ENCODE assay signal across 10 cellular contexts in genomic region chr6:119445666-119446622, GRCh38.
DNase-seq lines count a peak whose midpoint lies in the region; ATAC-seq and TF ChIP-seq lines count a peak whose summit lies in the region.
"Had no signal": no experiment of that assay in that cellular context is flagged by ENCODE, and none has a peak within 500 bp of the region (broad histone marks: within the 10 kb centered on the region; RNA-seq: fewer than 3 reads in every experiment).

No MANE protein-coding gene starts in this region.

- no peak for TF ChIP-seq CTCF in BE2C (IDR thresholded peaks at IDR 0.05; ENCODE audit: low read depth, low read length)

- peaks cover 20% of the 10 kb centered on the region for H3K4me1 Mint-ChIP-seq in activated naive CD8-positive, alpha-beta T cell treated with anti-CD3 and anti-CD28 coated beads for 36 hours

- no peaks in the 10 kb centered on the region for H3K4me1 ChIP-seq in BE2C

- no peak overlapping the region for H3K4me3 Mint-ChIP-seq in activated naive CD8-positive, alpha-beta T cell treated with anti-CD3 and anti-CD28 coated beads for 36 hours

- no peaks in the 10 kb centered on the region for H3K36me3 ChIP-seq in BE2C
- H3K36me3 ChIP-seq: cardiac muscle cell had no signal

- peak overlapping the region; percentile 2 for H3K27ac Mint-ChIP-seq in activated naive CD8-positive, alpha-beta T cell treated with anti-CD3 and anti-CD28 coated beads for 36 hours

- no peaks in the 10 kb centered on the region for H3K27me3 ChIP-seq in BE2C
- H3K27me3 ChIP-seq: cardiac muscle cell had no signal

- ATAC-seq in HG02642 (IDR thresholded peaks at IDR 0.05; ENCODE audit: poor library complexity, unreplicated experiment) (peak; percentile 23), GM18520 (IDR thresholded peaks at IDR 0.05; ENCODE audit: unreplicated experiment) (no peak)

- H3K27me3 Mint-ChIP-seq in activated naive CD8-positive, alpha-beta T cell treated with anti-CD3 and anti-CD28 coated beads for 36 hours: no peaks in the 10 kb centered on the region

- DNase-seq in AG08395 (ENCODE audit: low spot score): peak; percentile 45
- no peak for DNase-seq in activated naive CD8-positive, alpha-beta T cell treated with anti-CD3 and anti-CD28 coated beads for 36 hours
- DNase-seq in kidney tubule cell (ENCODE audit: low spot score): peak; percentile 60
- DNase-seq in T-helper 9 cell: no peak
- DNase-seq in BE2C: no peak
- DNase-seq in activated effector memory CD4-positive, alpha-beta T cell treated with anti-CD3 and anti-CD28 coated beads, Interleukin-2, amount 50 U/mL, for 16 hours: no peak
- DNase-seq: NCI-H1417 treated with DMSO at 0.1 percent for 48 hours had no signal

- no peaks in the 10 kb centered on the region for H3K9me3 ChIP-seq in BE2C

- H3K36me3 Mint-ChIP-seq in activated naive CD8-positive, alpha-beta T cell treated with anti-CD3 and anti-CD28 coated beads for 36 hours: peaks cover 2% of the 10 kb centered on the region

- H3K9me3 Mint-ChIP-seq in activated naive CD8-positive, alpha-beta T cell treated with anti-CD3 and anti-CD28 coated beads for 36 hours: peaks cover 2% of the 10 kb centered on the region

- H3K4me3 ChIP-seq in BE2C (ENCODE audit: low read depth, low read length): no peak overlapping the region
- H3K4me3 ChIP-seq: cardiac muscle cell had no signal

Comparison
In these comparisons a context has a peak if more than half of its experiments do, and no peak if none do; other contexts are left out.
1. DNase-seq: peak in AG08395 (single experiment) and kidney tubule cell (single experiment); none in activated naive CD8-positive, alpha-beta T cell treated with anti-CD3 and anti-CD28 coated beads for 36 hours (single experiment), T-helper 9 cell (single experiment), BE2C (single experiment) and activated effector memory CD4-positive, alpha-beta T cell treated with anti-CD3 and anti-CD28 coated beads, Interleukin-2, amount 50 U/mL, for 16 hours (single experiment).